21 cellular contexts compared by ENCODE assay signal in genomic region chr6:53134601-53135235, GRCh38. TPM values are rescaled to one million over a fixed set of nuclear protein-coding genes. Genes with fewer than 3 reads are reported as not detected.
DNase-seq lines count a peak whose midpoint lies in the region; ATAC-seq and TF ChIP-seq lines count a peak whose summit lies in the region.
"Had no signal": no experiment of that assay in that cellular context is flagged by ENCODE, and none has a peak within 500 bp of the region (broad histone marks: within the 10 kb centered on the region; RNA-seq: fewer than 3 reads in every experiment).

No MANE protein-coding gene starts in this region.

- POLR2A ChIA-PET in MCF 10A (lab: Yijun Ruan, JAX) = interaction anchor here (0.5 kb wide), 1 partner anchor 17 kb away, joined by 3 read pairs; no protein-coding TSS in a partner anchor

- peak overlapping the region; percentile 22; the same call in 1 of the 2 replicates for H3K4me2 ChIP-seq in OCI-LY1 (ENCODE audit: low read length)
- H3K4me2 ChIP-seq: PC-9 had no signal

- no peak overlapping the region for H3K9ac ChIP-seq in OCI-LY1 (ENCODE audit: low read length)
- H3K9ac ChIP-seq: GM23248 had no signal

- BruUV-seq in MCF 10A (replicated peaks; lab: Mats Ljungman, UMichigan) = no TSS peak

- no peaks in the 10 kb centered on the region for H3K79me2 ChIP-seq in OCI-LY1 (ENCODE audit: insufficient read depth, low read length)

- no peaks in the 10 kb centered on the region for H3K36me3 Mint-ChIP-seq in activated naive CD4-positive, alpha-beta T cell treated with anti-CD3 and anti-CD28 coated beads, Interleukin-2, amount 50 U/mL, for 72 hours
- H3K36me3 Mint-ChIP-seq in activated naive CD4-positive, alpha-beta T cell treated with anti-CD3 and anti-CD28 coated beads, Interleukin-2, amount 10 ng/mL, durations not matched to agents 7 days and 5 days = no peaks in the 10 kb centered on the region
- no peaks in the 10 kb centered on the region for H3K36me3 Mint-ChIP-seq in MCF 10A (ENCODE audit: insufficient read depth, unreplicated experiment)
- H3K36me3 Mint-ChIP-seq: CD14-positive monocyte had no signal

- H3K36me3 ChIP-seq in OCI-LY1 (ENCODE audit: insufficient read depth, low read length) = no peaks in the 10 kb centered on the region
- H3K36me3 ChIP-seq in testis (ENCODE audit: low read depth, missing control alignments) = no peaks in the 10 kb centered on the region

- H3K27ac Mint-ChIP-seq in activated naive CD4-positive, alpha-beta T cell treated with anti-CD3 and anti-CD28 coated beads, Interleukin-2, amount 50 U/mL, for 72 hours = no peak overlapping the region
- no peak overlapping the region for H3K27ac Mint-ChIP-seq in activated naive CD4-positive, alpha-beta T cell treated with anti-CD3 and anti-CD28 coated beads, Interleukin-2, amount 10 ng/mL, durations not matched to agents 7 days and 5 days
- no peak overlapping the region for H3K27ac Mint-ChIP-seq in MCF 10A (ENCODE audit: low read depth, unreplicated experiment)
- H3K27ac Mint-ChIP-seq: CD14-positive monocyte had no signal

- H3K4me1 ChIP-seq in OCI-LY1 (ENCODE audit: insufficient read depth, low read length, severe bottlenecking) (peaks cover 19% of the 10 kb centered on the region), testis (no peaks in the 10 kb centered on the region)

- TF ChIP-seq POLR2A in testis (IDR thresholded peaks at IDR 0.05) = no peak

- no peak overlapping the region for H3K4me3 Mint-ChIP-seq in activated naive CD4-positive, alpha-beta T cell treated with anti-CD3 and anti-CD28 coated beads, Interleukin-2, amount 10 ng/mL, durations not matched to agents 7 days and 5 days
- no peak overlapping the region for H3K4me3 Mint-ChIP-seq in MCF 10A (ENCODE audit: unreplicated experiment)
- H3K4me3 Mint-ChIP-seq: CD14-positive monocyte had no signal

- H4K20me1 ChIP-seq in OCI-LY1 (ENCODE audit: insufficient read depth, low read length) = no peaks in the 10 kb centered on the region

- no peak for DNase-seq in activated naive CD4-positive, alpha-beta T cell treated with anti-CD3 and anti-CD28 coated beads, Interleukin-2, amount 50 U/mL, for 72 hours (ENCODE audit: low spot score in 2 of 2)
- no peak for DNase-seq in activated naive CD4-positive, alpha-beta T cell treated with anti-CD3 and anti-CD28 coated beads, Interleukin-2, amount 10 ng/mL, durations not matched to agents 7 days and 5 days
- DNase-seq in amniotic epithelial cell (ENCODE audit: low read depth) (peak; percentile 27), testis (peak; percentile 86), MCF 10A (ENCODE audit: unreplicated experiment) (no peak)
- no peak for DNase-seq in activated CD8-positive, alpha-beta memory T cell treated with anti-CD3 and anti-CD28 coated beads, Interleukin-2, amount 50 U/mL, for 4 hours
- DNase-seq: GF-D8; GM23248; Karpas-422; NCI-H1048; NCI-H2107; NCI-H345; NCI-H69; NK-92 treated with Interleukin-12 subunit alpha and Interleukin-12 subunit beta, amount 100 ng/mL, for 24 hours; PC-9 had no signal

- ATAC-seq in activated naive CD4-positive, alpha-beta T cell treated with anti-CD3 and anti-CD28 coated beads, Interleukin-2, amount 50 U/mL, for 72 hours = peak; percentile 20 to 57
- ATAC-seq in HG02610 (IDR thresholded peaks at IDR 0.05; ENCODE audit: unreplicated experiment) = no peak
- ATAC-seq: HCT116, Right ventricle myocardium inferior, SK-N-SH treated with all-trans-retinoic acid at 6 μM for 48 hours had no signal

- 58 to 65% methylated on average over 8 of the region's 8 CpGs for WGBS in testis, 2 donors

- no peaks in the 10 kb centered on the region for H3F3A ChIP-seq in OCI-LY1 (ENCODE audit: insufficient read depth, low read length)

- peak overlapping the region; percentile 62 for H3K27ac ChIP-seq in OCI-LY1 (ENCODE audit: low read depth, low read length, poor library complexity, severe bottlenecking)
- peak overlapping the region; percentile 19 to 59 for H3K27ac ChIP-seq in testis
- H3K27ac ChIP-seq: GM23248, PC-9 had no signal

- H3K9me3 ChIP-seq in OCI-LY1 (ENCODE audit: low read length) = no peaks in the 10 kb centered on the region
- no peaks in the 10 kb centered on the region for H3K9me3 ChIP-seq in testis

- intact Hi-C loops in testis (cut with DNase I; ENCODE audit: low total_unique reads) = no loop called here
- intact Hi-C loops in MCF 10A (cut with micrococcal nuclease) = no loop called here

- H3K27me3 ChIP-seq in OCI-LY1 (ENCODE audit: insufficient read depth, low read length) (no peaks in the 10 kb centered on the region), testis (no peaks in the 10 kb centered on the region)

- H3K4me3 ChIP-seq in OCI-LY1 (ENCODE audit: low read depth, low read length, poor library complexity, severe bottlenecking) (no peak overlapping the region), testis (no peak overlapping the region)
- H3K4me3 ChIP-seq: GM23248, PC-9 had no signal

- CTCF ChIA-PET in activated naive CD4-positive, alpha-beta T cell treated with anti-CD3 and anti-CD28 coated beads, Interleukin-2, amount 10 ng/mL, durations not matched to agents 7 days and 5 days (lab: Charles Lee) = no interaction called here
- CTCF ChIA-PET in MCF 10A (lab: Yijun Ruan, JAX) = no interaction called here

- TF ChIP-seq CTCF in OCI-LY1 (IDR thresholded peaks at IDR 0.05; ENCODE audit: low read length) (no peak), testis (IDR thresholded peaks at IDR 0.05) (no peak), MCF 10A (IDR thresholded peaks at IDR 0.05; ENCODE audit: unreplicated experiment) (no peak)

- H3K9me2 ChIP-seq in OCI-LY1 (ENCODE audit: low read depth, low read length) = no peaks in the 10 kb centered on the region

- H3K4me1 Mint-ChIP-seq in activated naive CD4-positive, alpha-beta T cell treated with anti-CD3 and anti-CD28 coated beads, Interleukin-2, amount 10 ng/mL, durations not matched to agents 7 days and 5 days = no peaks in the 10 kb centered on the region
- H3K4me1 Mint-ChIP-seq in MCF 10A (ENCODE audit: insufficient read depth, unreplicated experiment) = no peaks in the 10 kb centered on the region

- peaks cover 26% of the 10 kb centered on the region for H3K27me3 Mint-ChIP-seq in activated naive CD4-positive, alpha-beta T cell treated with anti-CD3 and anti-CD28 coated beads, Interleukin-2, amount 10 ng/mL, durations not matched to agents 7 days and 5 days
- no peaks in the 10 kb centered on the region for H3K27me3 Mint-ChIP-seq in MCF 10A (ENCODE audit: insufficient read depth, unreplicated experiment)

- no peaks in the 10 kb centered on the region for H3K9me3 Mint-ChIP-seq in activated naive CD4-positive, alpha-beta T cell treated with anti-CD3 and anti-CD28 coated beads, Interleukin-2, amount 50 U/mL, for 72 hours
- no peaks in the 10 kb centered on the region for H3K9me3 Mint-ChIP-seq in activated naive CD4-positive, alpha-beta T cell treated with anti-CD3 and anti-CD28 coated beads, Interleukin-2, amount 10 ng/mL, durations not matched to agents 7 days and 5 days
- no peaks in the 10 kb centered on the region for H3K9me3 Mint-ChIP-seq in MCF 10A (ENCODE audit: unreplicated experiment)
- H3K9me3 Mint-ChIP-seq: CD14-positive monocyte had no signal

- no peak overlapping the region for H2AFZ ChIP-seq in OCI-LY1 (ENCODE audit: low read length)
- H2AFZ ChIP-seq: GM23248, PC-9 had no signal

RNA-seq across cellular contexts. Expression of gene GCM1, which starts 13.9 kb away (rescaled TPM):
- under 1 TPM in 1 of 2 donors, not detected in 1; 0.07 TPM for total RNA-seq in activated naive CD4-positive, alpha-beta T cell treated with anti-CD3 and anti-CD28 coated beads, Interleukin-2, amount 50 U/mL, for 72 hours
- total RNA-seq in testis (under 1 TPM; 0.47 to 0.68 TPM), MCF 10A (2022) (not detected in 2 replicates)
- polyA plus RNA-seq in testis (ENCODE audit: insufficient read depth, low read depth, low replicate concordance) = 0.90 TPM
- total RNA-seq: GM23248, Right ventricle myocardium inferior had no signal
- polyA plus RNA-seq: CD14-positive monocyte, GM23248 had no signal

Comparison
In these comparisons a context has a peak if more than half of its experiments do, and no peak if none do; other contexts are left out.
1. DNase-seq: peak in amniotic epithelial cell (single experiment) and testis (single experiment); none in activated naive CD4-positive, alpha-beta T cell treated with anti-CD3 and anti-CD28 coated beads, Interleukin-2, amount 50 U/mL, for 72 hours (0 of 2), activated naive CD4-positive, alpha-beta T cell treated with anti-CD3 and anti-CD28 coated beads, Interleukin-2, amount 10 ng/mL, durations not matched to agents 7 days and 5 days (single experiment), MCF 10A (single experiment) and activated CD8-positive, alpha-beta memory T cell treated with anti-CD3 and anti-CD28 coated beads, Interleukin-2, amount 50 U/mL, for 4 hours (single experiment).